ENCODE assay signal across 8 cellular contexts in the genomic region with DNA sequence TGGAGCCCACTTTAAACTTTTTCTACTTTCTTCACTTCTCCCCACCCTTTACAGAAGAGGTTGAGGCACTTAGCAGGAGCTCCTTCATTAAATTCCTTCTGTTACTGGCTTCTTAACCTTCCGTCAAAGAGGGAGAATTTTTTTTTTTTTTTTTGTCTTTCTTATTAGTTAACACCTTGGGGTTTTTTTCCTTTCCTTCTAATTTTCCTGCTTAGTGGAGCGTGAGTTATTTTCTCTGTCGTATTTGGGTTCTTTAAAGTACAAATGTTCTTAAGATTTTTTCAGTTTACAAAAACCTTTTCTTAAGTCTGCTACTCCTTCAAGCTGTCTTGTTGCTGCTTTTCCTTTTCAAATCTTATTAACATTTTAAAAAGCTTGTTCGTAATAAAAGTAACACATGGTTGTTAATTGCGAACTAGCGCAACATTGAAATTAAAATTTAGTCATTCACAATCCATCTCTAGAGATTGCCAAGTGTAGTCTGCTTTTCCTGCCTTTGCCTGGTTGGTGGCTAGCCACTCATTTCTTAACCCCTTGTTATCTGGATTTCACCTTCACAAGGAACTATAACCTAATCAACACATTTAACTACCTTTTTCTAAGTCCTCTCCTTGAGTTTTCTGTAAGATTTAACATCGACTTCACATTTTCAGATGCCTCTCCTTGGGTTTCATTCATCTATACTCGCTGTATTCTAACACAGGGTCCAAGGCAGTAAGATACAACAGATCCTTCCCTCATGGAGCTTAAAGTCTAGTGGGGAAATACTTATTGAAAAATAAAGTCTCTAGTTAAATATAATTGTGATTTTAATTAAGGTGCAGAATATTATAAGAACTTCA. TPM values are rescaled to one million over a fixed set of nuclear protein-coding genes. Genes with fewer than 3 reads are reported as not detected.
DNase-seq lines count a peak whose midpoint lies in the region; ATAC-seq and TF ChIP-seq lines count a peak whose summit lies in the region.

No MANE protein-coding gene starts in this region.

- no peaks in the 10 kb centered on the region for H3K27me3 ChIP-seq in NT2/D1 (ENCODE audit: insufficient read depth, insufficient read length)

- ATAC-seq in effector memory CD8-positive, alpha-beta T cell (replicated peaks), result no peak
- no peak for ATAC-seq in GM19395 (IDR thresholded peaks at IDR 0.05; ENCODE audit: unreplicated experiment)

- H3K4me1 Mint-ChIP-seq in effector memory CD8-positive, alpha-beta T cell (ENCODE audit: low read depth in 2 of 2), result peaks cover 27 to 32% of the 10 kb centered on the region in 2 donors
- H3K4me1 Mint-ChIP-seq in osteocyte (ENCODE audit: unreplicated experiment), result peaks cover 55% of the 10 kb centered on the region

- DNase-seq in EL (peak; percentile 34), NT2/D1 (ENCODE audit: low read depth, low spot score) (no peak), osteocyte (ENCODE audit: extremely low spot score, unreplicated experiment) (no peak), NCI-H524 treated with DMSO at 0.1 percent for 48 hours (lab: John Stamatoyannopoulos, UW) (no peak), DMS153 treated with DMSO at 0.1 percent for 48 hours (lab: John Stamatoyannopoulos, UW; ENCODE audit: unreplicated experiment) (no peak), GM10266 (ENCODE audit: extremely low spot score) (no peak)
- DNase-seq in effector memory CD8-positive, alpha-beta T cell, result no peak

- H3K4me3 ChIP-seq in NT2/D1 (ENCODE audit: insufficient read length, low read depth), result peak overlapping the region; percentile 76

- H3K27ac Mint-ChIP-seq in effector memory CD8-positive, alpha-beta T cell, result no peak overlapping the region
- H3K27ac Mint-ChIP-seq in osteocyte (ENCODE audit: unreplicated experiment), result peak overlapping the region; percentile 93

- peaks cover 8% of the 10 kb centered on the region for H3K36me3 ChIP-seq in NT2/D1 (ENCODE audit: insufficient read depth, insufficient read length, low read length)

- H3K27me3 Mint-ChIP-seq in effector memory CD8-positive, alpha-beta T cell, result no peaks in the 10 kb centered on the region
- no peaks in the 10 kb centered on the region for H3K27me3 Mint-ChIP-seq in osteocyte (ENCODE audit: unreplicated experiment)

- H3K9me3 Mint-ChIP-seq in effector memory CD8-positive, alpha-beta T cell, result no peaks in the 10 kb centered on the region
- H3K9me3 Mint-ChIP-seq in osteocyte (ENCODE audit: unreplicated experiment), result no peaks in the 10 kb centered on the region

- H3K4me1 ChIP-seq in NT2/D1 (ENCODE audit: insufficient read depth, insufficient read length), result peaks cover 2% of the 10 kb centered on the region

- no peaks in the 10 kb centered on the region for H3K9me3 ChIP-seq in NT2/D1 (ENCODE audit: insufficient read depth, low read length)

- peak overlapping the region; percentile 94 for H3K9ac ChIP-seq in NT2/D1 (ENCODE audit: insufficient read length, low read depth)

- TF ChIP-seq CTCF in osteocyte (IDR thresholded peaks at IDR 0.05) (no peak), GM10266 (IDR thresholded peaks at IDR 0.05; ENCODE audit: control insufficient read depth, insufficient read depth, low read depth, missing control alignments) (no peak)

- peak overlapping the region; percentile 86 to 87 for H3K4me3 Mint-ChIP-seq in effector memory CD8-positive, alpha-beta T cell
- peak overlapping the region; percentile 83 for H3K4me3 Mint-ChIP-seq in osteocyte (ENCODE audit: unreplicated experiment)

- peaks cover 5% of the 10 kb centered on the region for H3K36me3 Mint-ChIP-seq in effector memory CD8-positive, alpha-beta T cell (ENCODE audit: insufficient read depth)
- H3K36me3 Mint-ChIP-seq in osteocyte (ENCODE audit: unreplicated experiment), result no peaks in the 10 kb centered on the region

RNA-seq across cellular contexts. Expression of gene BMPR1A, which starts 2.0 kb away (rescaled TPM):
- 75.5 and 79.6 TPM in 2 replicates for total RNA-seq in osteocyte
